In the genomic region with DNA sequence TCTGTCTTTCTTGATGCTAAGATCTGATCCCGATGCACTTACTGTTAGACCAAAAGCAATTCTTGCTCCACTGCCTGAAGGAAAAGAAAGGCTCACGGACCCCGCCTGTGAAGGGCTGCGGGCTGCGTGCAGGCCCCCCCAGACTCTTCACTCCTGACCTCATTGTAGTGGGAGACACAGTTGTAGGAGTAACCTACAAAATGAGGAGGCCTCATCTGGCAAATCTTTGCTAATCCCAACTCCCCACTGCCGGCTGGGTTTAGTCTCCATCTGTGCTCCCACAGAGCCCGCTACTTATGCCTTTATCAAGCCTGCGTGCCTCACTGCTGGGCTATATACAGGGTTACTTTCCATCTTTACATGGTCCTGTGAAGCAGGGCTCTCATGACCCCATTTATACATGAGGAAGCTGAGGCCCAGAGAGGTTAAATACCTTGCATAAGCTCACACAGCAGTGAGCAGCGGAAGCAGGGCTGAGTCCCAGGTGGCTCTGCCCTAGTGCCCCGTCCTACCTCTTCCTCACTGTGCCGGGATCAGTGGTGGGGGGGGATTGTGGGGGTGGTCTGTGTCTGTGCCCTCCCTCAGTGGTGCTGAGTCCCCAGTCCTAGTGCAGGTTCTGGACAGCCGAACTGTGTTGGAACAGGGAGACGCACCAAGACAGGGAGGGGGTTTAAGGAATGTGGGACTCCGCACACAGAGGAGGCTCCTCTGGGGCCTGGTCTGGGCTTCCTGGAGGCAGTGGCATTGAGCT, we compare ENCODE assay signal across 14 cellular contexts.
"Had no signal": no experiment of that assay in that cellular context is flagged by ENCODE, and none has a peak within 500 bp of the region (broad histone marks: within the 10 kb centered on the region; RNA-seq: fewer than 3 reads in every experiment).

No MANE protein-coding gene starts in this region.

- H3K4me1 Mint-ChIP-seq: activated CD8-positive, alpha-beta memory T cell treated with anti-CD3 and anti-CD28 coated beads, Interleukin-2, amount 10 ng/mL, durations not matched to agents 7 days and 5 days; activated naive CD8-positive, alpha-beta T cell treated with anti-CD3 and anti-CD28 coated beads for 36 hours; natural killer cell had no signal

- H3K27ac ChIP-seq: breast epithelium, upper lobe of left lung had no signal

- ATAC-seq: activated CD4-positive, CD25-positive, alpha-beta regulatory T cell treated with anti-CD3 and anti-CD28 coated beads, Interleukin-2, amount 50 U/mL, for 24 hours; activated CD8-positive, alpha-beta memory T cell treated with anti-CD3 and anti-CD28 coated beads, Interleukin-2, amount 10 ng/mL, durations not matched to agents 7 days and 5 days; activated T-cell treated with anti-CD3 and anti-CD28 coated beads, Interleukin-2, amount 50 U/mL, for 4 hours; natural killer cell had no signal

- H3K36me3 Mint-ChIP-seq: activated CD8-positive, alpha-beta memory T cell treated with anti-CD3 and anti-CD28 coated beads, Interleukin-2, amount 10 ng/mL, durations not matched to agents 7 days and 5 days; activated naive CD8-positive, alpha-beta T cell treated with anti-CD3 and anti-CD28 coated beads for 36 hours; natural killer cell had no signal

- H3K4me3 ChIP-seq: breast epithelium, upper lobe of left lung had no signal

- H3K9me3 Mint-ChIP-seq: activated naive CD8-positive, alpha-beta T cell treated with anti-CD3 and anti-CD28 coated beads for 36 hours; activated T-cell treated with anti-CD3 and anti-CD28 coated beads, Interleukin-2, amount 50 U/mL, for 4 hours; natural killer cell had no signal

- FAIRE-seq: colon had no signal

- H3K4me3 Mint-ChIP-seq: activated CD8-positive, alpha-beta memory T cell treated with anti-CD3 and anti-CD28 coated beads, Interleukin-2, amount 10 ng/mL, durations not matched to agents 7 days and 5 days; activated naive CD8-positive, alpha-beta T cell treated with anti-CD3 and anti-CD28 coated beads for 36 hours; activated T-cell treated with anti-CD3 and anti-CD28 coated beads, Interleukin-2, amount 50 U/mL, for 4 hours; natural killer cell had no signal

- H3K36me3 ChIP-seq: breast epithelium, upper lobe of left lung had no signal

- H3K4me1 ChIP-seq: breast epithelium, upper lobe of left lung had no signal

- H3K27me3 ChIP-seq: upper lobe of left lung had no signal

- H3K27me3 Mint-ChIP-seq: activated CD8-positive, alpha-beta memory T cell treated with anti-CD3 and anti-CD28 coated beads, Interleukin-2, amount 10 ng/mL, durations not matched to agents 7 days and 5 days; activated naive CD8-positive, alpha-beta T cell treated with anti-CD3 and anti-CD28 coated beads for 36 hours had no signal

- H3K9me3 ChIP-seq: breast epithelium, upper lobe of left lung had no signal

- DNase-seq: activated CD4-positive, alpha-beta T cell treated with anti-CD3 and anti-CD28 coated beads, Interleukin-2, amount 50 U/mL, for 4 hours; activated CD8-positive, alpha-beta memory T cell treated with anti-CD3 and anti-CD28 coated beads, Interleukin-2, amount 10 ng/mL, durations not matched to agents 7 days and 5 days; activated gamma-delta T cell; activated naive CD8-positive, alpha-beta T cell treated with anti-CD3 and anti-CD28 coated beads for 36 hours; activated T-cell treated with anti-CD3 and anti-CD28 coated beads, Interleukin-2, amount 50 U/mL, for 4 hours; kidney glomerular epithelial cell; mammary epithelial cell; natural killer cell; stimulated activated CD4-positive, alpha-beta T cell treated with anti-CD3 and anti-CD28 coated beads, Interleukin-2, amount 100 ng/mL, for 48 hours; stimulated activated naive CD4-positive, alpha-beta T cell treated with Interleukin-2 at 50 U/mL for 16 hours; upper lobe of left lung had no signal

- H3K27ac Mint-ChIP-seq: activated CD8-positive, alpha-beta memory T cell treated with anti-CD3 and anti-CD28 coated beads, Interleukin-2, amount 10 ng/mL, durations not matched to agents 7 days and 5 days; activated naive CD8-positive, alpha-beta T cell treated with anti-CD3 and anti-CD28 coated beads for 36 hours; natural killer cell had no signal
